ENCODE assay signal across 1 cellular context in genomic region chr14:76019676-76020075, GRCh38.
TF ChIP-seq lines count a peak whose summit lies in the region.

No MANE protein-coding gene starts in this region.

TF ChIP-seq in K562, 482 proteins besides CTCF, POLR2A, EP300 and RAD21 (continued from another document):
- TF ChIP-seq ZNF280A (IDR thresholded peaks at IDR 0.05; ENCODE audit: low read depth, partially characterized antibody): peak; percentile 31
- no peak for TF ChIP-seq E4F1 (CRISPR knock-in tag; IDR thresholded peaks at IDR 0.05; ENCODE audit: borderline replicate concordance)
- TF ChIP-seq ZNF668 (CRISPR knock-in tag; IDR thresholded peaks at IDR 0.05): no peak
- no peak for TF ChIP-seq ZNF561 (CRISPR knock-in tag; conservative IDR thresholded peaks at IDR 0.05)
